ENCODE assay signal across 17 cellular contexts in genomic region chr11:125057370-125058060, GRCh38.
"Had no signal": no experiment of that assay in that cellular context is flagged by ENCODE, and none has a peak within 500 bp of the region (broad histone marks: within the 10 kb centered on the region; RNA-seq: fewer than 3 reads in every experiment).

No MANE protein-coding gene starts in this region.

- H3K9ac ChIP-seq: KMS-11, SK-N-SH had no signal

- H3K9me3 ChIP-seq: SK-N-SH had no signal

- FAIRE-seq: RCC 7860 had no signal

- H3K4me2 ChIP-seq: KMS-11, SK-N-SH had no signal

- DNase-seq: IMR-90, Kasumi-1, MM.1S, NCI-H1092 treated with DMSO at 0.1 percent for 48 hours, NCI-H1436, NCI-H187, NCI-H2029 treated with DMSO at 0.1 percent for 48 hours, NCI-H2171 treated with DMSO at 0.1 percent for 48 hours, NCI-H524, NCI-H526 treated with DMSO at 0.1 percent for 48 hours, NCI-H774, RPMI8226, SHP77, SK-N-SH, SW 1271 had no signal

- H3K27ac ChIP-seq: KMS-11 had no signal
